19 cellular contexts compared by ENCODE assay signal in the genomic region with DNA sequence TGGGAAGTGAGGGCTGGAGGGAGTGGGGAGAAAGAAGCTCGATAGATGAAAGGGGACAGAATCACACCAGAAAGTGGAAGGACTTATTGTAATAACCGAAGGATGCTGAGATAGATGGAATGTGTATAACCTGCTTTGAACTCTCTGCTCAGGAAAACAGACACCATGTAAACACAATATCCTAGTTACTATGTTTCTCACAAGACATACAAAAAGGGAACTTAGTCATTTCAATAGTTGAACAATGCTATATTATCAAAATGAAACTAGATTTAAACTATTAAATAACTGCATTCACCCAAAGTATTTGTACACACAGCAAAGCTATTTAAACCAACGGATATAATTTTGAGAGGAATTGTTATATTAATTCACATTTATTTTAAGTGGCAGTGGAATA.
A peak's percentile ranks its signal among the peaks of the same experiment; 100 is the strongest.
DNase-seq lines count a peak whose midpoint lies in the region; ATAC-seq and TF ChIP-seq lines count a peak whose summit lies in the region.
"Had no signal": no experiment of that assay in that cellular context is flagged by ENCODE, and none has a peak within 500 bp of the region (broad histone marks: within the 10 kb centered on the region; RNA-seq: fewer than 3 reads in every experiment).

No MANE protein-coding gene starts in this region.

- peak; percentile 55 for ATAC-seq in GM19395 (IDR thresholded peaks at IDR 0.05; ENCODE audit: unreplicated experiment)
- ATAC-seq in HG02759 (IDR thresholded peaks at IDR 0.05; ENCODE audit: unreplicated experiment): peak; percentile 49
- ATAC-seq in HG03460 (IDR thresholded peaks at IDR 0.05; ENCODE audit: unreplicated experiment): peak; percentile 53
- no peak for ATAC-seq in activated naive CD8-positive, alpha-beta T cell treated with anti-CD3 and anti-CD28 coated beads, Interleukin-2, amount 50 U/mL, for 24 hours
- ATAC-seq: A549; activated CD8-positive, alpha-beta T cell treated with anti-CD3 and anti-CD28 coated beads for 36 hours; gastroesophageal sphincter; natural killer cell treated with Interleukin-12 subunit alpha and Interleukin-12 subunit beta and Interleukin-15 and Interleukin-18, amount 100 ng/mL, for 72 hours; Panc1 had no signal

- H3K4me3 Mint-ChIP-seq in activated naive CD8-positive, alpha-beta T cell treated with anti-CD3 and anti-CD28 coated beads, Interleukin-2, amount 50 U/mL, for 24 hours: no peak overlapping the region
- H3K4me3 Mint-ChIP-seq: activated CD8-positive, alpha-beta T cell treated with anti-CD3 and anti-CD28 coated beads for 36 hours; CD4-positive, alpha-beta T cell; natural killer cell treated with Interleukin-12 subunit alpha and Interleukin-12 subunit beta and Interleukin-15 and Interleukin-18, amount 100 ng/mL, for 72 hours had no signal

- peak; percentile 7 for DNase-seq in GM06990 (ENCODE audit: extremely low read depth, insufficient read length)
- no peak for DNase-seq in activated naive CD8-positive, alpha-beta T cell treated with anti-CD3 and anti-CD28 coated beads, Interleukin-2, amount 50 U/mL, for 24 hours
- DNase-seq in activated naive CD4-positive, alpha-beta T cell (lab: John Stamatoyannopoulos, UW): no peak
- no peak for DNase-seq in 8988T
- DNase-seq in GM03348 (ENCODE audit: low spot score): no peak
- DNase-seq: activated CD8-positive, alpha-beta T cell treated with anti-CD3 and anti-CD28 coated beads for 36 hours; adrenal gland; CD4-positive, alpha-beta T cell; NCI-H187; NCI-H524; retina; stimulated activated CD8-positive, alpha-beta memory T cell treated with anti-CD3 and anti-CD28 coated beads, Interleukin-4, amount 100 ng/mL, for 48 hours had no signal

- TF ChIP-seq CTCF in GM06990 (IDR thresholded peaks at IDR 0.05; ENCODE audit: insufficient read depth, low read length, poor library complexity, severe bottlenecking): no peak

- H3K36me3 Mint-ChIP-seq in activated naive CD8-positive, alpha-beta T cell treated with anti-CD3 and anti-CD28 coated beads, Interleukin-2, amount 50 U/mL, for 24 hours (ENCODE audit: low read depth): no peaks in the 10 kb centered on the region
- H3K36me3 Mint-ChIP-seq: natural killer cell treated with Interleukin-12 subunit alpha and Interleukin-12 subunit beta and Interleukin-15 and Interleukin-18, amount 100 ng/mL, for 72 hours had no signal

- H3K9me3 Mint-ChIP-seq in activated naive CD8-positive, alpha-beta T cell treated with anti-CD3 and anti-CD28 coated beads, Interleukin-2, amount 50 U/mL, for 24 hours: no peaks in the 10 kb centered on the region
- H3K9me3 Mint-ChIP-seq: activated CD8-positive, alpha-beta T cell treated with anti-CD3 and anti-CD28 coated beads for 36 hours; CD4-positive, alpha-beta T cell; natural killer cell treated with Interleukin-12 subunit alpha and Interleukin-12 subunit beta and Interleukin-15 and Interleukin-18, amount 100 ng/mL, for 72 hours had no signal

- H3K36me3 ChIP-seq in GM06990 (ENCODE audit: control insufficient read depth, insufficient read depth, low read length): no peaks in the 10 kb centered on the region
- H3K36me3 ChIP-seq: adrenal gland, gastroesophageal sphincter had no signal

- H3K27me3 ChIP-seq in GM06990 (replicated peaks; ENCODE audit: control insufficient read depth, insufficient read depth, low read length): no peaks in the 10 kb centered on the region
- H3K27me3 ChIP-seq: adrenal gland, gastroesophageal sphincter had no signal

- no peaks in the 10 kb centered on the region for H3K27me3 Mint-ChIP-seq in activated naive CD8-positive, alpha-beta T cell treated with anti-CD3 and anti-CD28 coated beads, Interleukin-2, amount 50 U/mL, for 24 hours
- H3K27me3 Mint-ChIP-seq: activated CD8-positive, alpha-beta T cell treated with anti-CD3 and anti-CD28 coated beads for 36 hours; CD4-positive, alpha-beta T cell; natural killer cell treated with Interleukin-12 subunit alpha and Interleukin-12 subunit beta and Interleukin-15 and Interleukin-18, amount 100 ng/mL, for 72 hours had no signal

- no peak overlapping the region for H3K27ac Mint-ChIP-seq in activated naive CD8-positive, alpha-beta T cell treated with anti-CD3 and anti-CD28 coated beads, Interleukin-2, amount 50 U/mL, for 24 hours
- H3K27ac Mint-ChIP-seq: activated CD8-positive, alpha-beta T cell treated with anti-CD3 and anti-CD28 coated beads for 36 hours; CD4-positive, alpha-beta T cell; natural killer cell treated with Interleukin-12 subunit alpha and Interleukin-12 subunit beta and Interleukin-15 and Interleukin-18, amount 100 ng/mL, for 72 hours had no signal

- no peak overlapping the region for H3K4me3 ChIP-seq in GM06990 (replicated peaks; ENCODE audit: low read depth, low read length)
- H3K4me3 ChIP-seq: A549, adrenal gland, gastroesophageal sphincter had no signal

- no peaks in the 10 kb centered on the region for H3K4me1 Mint-ChIP-seq in activated naive CD8-positive, alpha-beta T cell treated with anti-CD3 and anti-CD28 coated beads, Interleukin-2, amount 50 U/mL, for 24 hours
